In genomic region chr19:1956868-1957492, GRCh38 we compare ENCODE assay signal across 16 cellular contexts. TPM values are rescaled to one million over a fixed set of nuclear protein-coding genes. Genes with fewer than 3 reads are reported as not detected.
A peak's percentile ranks its signal among the peaks of the same experiment; 100 is the strongest.
DNase-seq lines count a peak whose midpoint lies in the region; ATAC-seq, FAIRE-seq and TF ChIP-seq lines count a peak whose summit lies in the region.
"Had no signal": no experiment of that assay in that cellular context is flagged by ENCODE, and none has a peak within 500 bp of the region (broad histone marks: within the 10 kb centered on the region; RNA-seq: fewer than 3 reads in every experiment).

No MANE protein-coding gene starts in this region.

- WGBS in sigmoid colon, 2 donors: 89 to 90% methylated on average over 28 of the region's 28 CpGs

- no peaks in the 10 kb centered on the region for H3K9me3 ChIP-seq in kidney (ENCODE audit: control insufficient read depth in 1 of 2, low read length in 2 of 2)
- H3K9me3 ChIP-seq in sigmoid colon: no peaks in the 10 kb centered on the region
- H3K9me3 ChIP-seq: SJCRH30 had no signal

- TF ChIP-seq POLR2A in sigmoid colon (IDR thresholded peaks at IDR 0.05): no peak

- POLR2A ChIA-PET in RWPE1 (lab: Yijun Ruan, JAX; ENCODE audit: low non-redundant PET): no interaction called here

- H3K27me3 ChIP-seq in GM23338 (ENCODE audit: insufficient read depth) (no peaks in the 10 kb centered on the region), dorsolateral prefrontal cortex (no peaks in the 10 kb centered on the region), sigmoid colon (no peaks in the 10 kb centered on the region)
- H3K27me3 ChIP-seq: SJCRH30 had no signal

- H3K4me1 Mint-ChIP-seq in GM23338: peaks cover 10% of the 10 kb centered on the region; the same call in 2 of the 3 replicates

- H3K36me3 Mint-ChIP-seq in GM23338 (ENCODE audit: low read depth): 0 out of 3 replicates have a peak, but pooled peaks cover 6% of the 10 kb centered on the region

- H2AFZ ChIP-seq in GM23338: no peak overlapping the region

- H3K9me3 Mint-ChIP-seq in GM23338: no peaks in the 10 kb centered on the region
- H3K9me3 Mint-ChIP-seq: activated CD4-positive, alpha-beta memory T cell treated with anti-CD3 and anti-CD28 coated beads for 36 hours had no signal

- H3K27ac ChIP-seq in GM23338 (ENCODE audit: low read depth) (no peak overlapping the region), dorsolateral prefrontal cortex (peak overlapping the region in 58 of 59 donors; percentile 30 to 94 (median 78)), kidney (ENCODE audit: low read depth in 2 of 2, low read length in 2 of 2) (no peak overlapping the region), sigmoid colon (peak overlapping the region in 3 of 4 donors; percentile 67 to 77 (median 75)), RWPE1 (no peak overlapping the region)
- H3K27ac ChIP-seq: SJCRH30 had no signal

- H3K36me3 ChIP-seq in GM23338 (ENCODE audit: insufficient read depth) (no peaks in the 10 kb centered on the region), kidney (ENCODE audit: control insufficient read depth in 1 of 2, insufficient read depth in 2 of 2, low read length in 2 of 2) (no peaks in the 10 kb centered on the region), sigmoid colon (peaks cover 0 to 13% (median 0%) of the 10 kb centered on the region in 4 donors)

- TF ChIP-seq EP300 in sigmoid colon (IDR thresholded peaks at IDR 0.05): peak in 1 of 4 donors; percentile 14

- intact Hi-C loops in dorsolateral prefrontal cortex (cut with DNase I): no loop called here
- intact Hi-C loops in kidney (cut with DNase I): no loop called here
- intact Hi-C loops in sigmoid colon (cut with DNase I): no loop called here

- DNase-seq in GM23338 (ENCODE audit: low spot score) (peak; percentile 68), dorsolateral prefrontal cortex (peak; percentile 73 to 93 (median 89)), kidney (peak; percentile 63), sigmoid colon (peak; percentile 94), RWPE1 (ENCODE audit: low spot score) (no peak), GF-D8 (lab: John Stamatoyannopoulos, UW) (no peak)
- no peak for DNase-seq in NK-92 treated with Interleukin-12 subunit alpha and Interleukin-12 subunit beta, amount 100 ng/mL, for 24 hours (lab: John Stamatoyannopoulos, UW)
- DNase-seq: activated CD4-positive, alpha-beta memory T cell treated with anti-CD3 and anti-CD28 coated beads for 36 hours; aorta; HCEC 1CT; NCI-H1092 treated with DMSO at 0.1 percent for 48 hours; NCI-H2171 treated with DMSO at 0.1 percent for 48 hours; SJCRH30; stimulated activated naive CD8-positive, alpha-beta T cell treated with anti-CD3 and anti-CD28 coated beads, Interleukin-15, Interleukin-2, amounts not matched to agents 100 U/mL and 50 U/mL, for 24 hours had no signal

- no peak for FAIRE-seq in kidney (lab: Jason Lieb, UNC)
- FAIRE-seq: keratinocyte had no signal

- H3K79me2 ChIP-seq in GM23338 (replicated peaks; ENCODE audit: insufficient read depth): peaks cover 88% of the 10 kb centered on the region

- no peaks in the 10 kb centered on the region for H3F3A ChIP-seq in GM23338 (replicated peaks; ENCODE audit: low read depth)

- H3K4me3 ChIP-seq in GM23338: no peak overlapping the region
- H3K4me3 ChIP-seq in dorsolateral prefrontal cortex: peak overlapping the region in 54 of 59 donors; percentile 2 to 59 (median 32)
- H3K4me3 ChIP-seq in kidney (ENCODE audit: low read length in 2 of 2): no peak overlapping the region
- peak overlapping the region in 1 of 4 donors; percentile 29 for H3K4me3 ChIP-seq in sigmoid colon
- H3K4me3 ChIP-seq: SJCRH30 had no signal

- no peaks in the 10 kb centered on the region for H3K9me2 ChIP-seq in GM23338 (ENCODE audit: insufficient read depth)

- peak; percentile 67 for ATAC-seq in GM23338
- no peak for ATAC-seq in HG03135 (IDR thresholded peaks at IDR 0.05; ENCODE audit: unreplicated experiment)
- ATAC-seq: stimulated activated naive CD8-positive, alpha-beta T cell treated with anti-CD3 and anti-CD28 coated beads, Interleukin-15, Interleukin-2, amounts not matched to agents 100 U/mL and 50 U/mL, for 24 hours had no signal

- H3K27me3 Mint-ChIP-seq in GM23338 (ENCODE audit: insufficient read depth, low read depth, poor library complexity): peaks cover 2% of the 10 kb centered on the region
- H3K27me3 Mint-ChIP-seq: activated CD4-positive, alpha-beta memory T cell treated with anti-CD3 and anti-CD28 coated beads for 36 hours had no signal

- no peak overlapping the region for H3K4me2 ChIP-seq in GM23338

- CTCF ChIA-PET in RWPE1 (lab: Yijun Ruan, JAX): no interaction called here

- no peak overlapping the region; the same call in 2 of the 3 replicates for H3K4me3 Mint-ChIP-seq in GM23338
- H3K4me3 Mint-ChIP-seq: activated CD4-positive, alpha-beta memory T cell treated with anti-CD3 and anti-CD28 coated beads for 36 hours had no signal

- H3K27ac Mint-ChIP-seq in GM23338: peak overlapping the region; percentile 4; the same call in 1 of the 2 replicates
- H3K27ac Mint-ChIP-seq: activated CD4-positive, alpha-beta memory T cell treated with anti-CD3 and anti-CD28 coated beads for 36 hours had no signal

- H3K4me1 ChIP-seq in GM23338 (ENCODE audit: insufficient read depth): no peaks in the 10 kb centered on the region; the same call in 1 of the 2 replicates
- peaks cover 2 to 10% of the 10 kb centered on the region in 2 donors for H3K4me1 ChIP-seq in kidney (ENCODE audit: control insufficient read depth in 1 of 2, insufficient read depth in 1 of 2, low read depth in 1 of 2, low read length in 2 of 2)
- H3K4me1 ChIP-seq in sigmoid colon: peaks cover 0 to 19% (median 11%) of the 10 kb centered on the region in 4 donors
- H3K4me1 ChIP-seq: SJCRH30 had no signal

- no peak overlapping the region for H3K9ac ChIP-seq in kidney (ENCODE audit: low read length in 2 of 2)

- H4K20me1 ChIP-seq in GM23338 (replicated peaks; ENCODE audit: insufficient read depth): peaks cover 31% of the 10 kb centered on the region

- peak; percentile 53 to 68 for TF ChIP-seq CTCF in GM23338 (conservative IDR thresholded peaks at IDR 0.05; ENCODE audit: low read depth in 2 of 2)
- peak in 14 of 56 donors; percentile 5 to 39 (median 24) for TF ChIP-seq CTCF in dorsolateral prefrontal cortex (IDR thresholded peaks at IDR 0.05 in 54 of 56, conservative IDR thresholded peaks at IDR 0.05 in 2 of 56; ENCODE audit: low read depth in 1 of 56, partially characterized antibody in 56 of 56)
- no peak for TF ChIP-seq CTCF in kidney (IDR thresholded peaks at IDR 0.05; ENCODE audit: borderline replicate concordance, extremely low read depth, insufficient read depth)
- TF ChIP-seq CTCF in sigmoid colon (IDR thresholded peaks at IDR 0.05): no peak
- TF ChIP-seq CTCF in RWPE1 (conservative IDR thresholded peaks at IDR 0.05; ENCODE audit: low read depth): no peak

TF ChIP-seq in GM23338, 12 proteins besides CTCF, POLR2A, EP300 and RAD21 (continues in another document):
- TF ChIP-seq NANOG (IDR thresholded peaks at IDR 0.05; ENCODE audit: borderline replicate concordance) (no peak), ZNF114 (CRISPR knock-in tag; IDR thresholded peaks at IDR 0.05) (no peak), ETS1 (IDR thresholded peaks at IDR 0.05) (no peak), JUNB (IDR thresholded peaks at IDR 0.05; ENCODE audit: unreplicated experiment) (no peak), CREB1 (CRISPR knock-in tag; IDR thresholded peaks at IDR 0.05; ENCODE audit: low read depth) (no peak)

RNA-seq across cellular contexts. Expression of gene CSNK1G2, which starts 16.0 kb away (rescaled TPM):
- 113 and 147 TPM in 2 replicates for total RNA-seq in GM23338 (2014; rRNA removed; shearing (Covaris generic))
- polyA plus RNA-seq in GM23338 (2016; fragmentation: Nextera tagmentation; extraction: Ambion mirVana) (39.6 and 55.9 TPM in 2 replicates), kidney (ENCODE audit: insufficient read depth, low read depth, low replicate concordance) (33.1 TPM), sigmoid colon (10 to 100 TPM; 24.6 to 91.1 (median 31.7) TPM)
- total RNA-seq in dorsolateral prefrontal cortex (10 to 100 TPM; 36.6 to 99.4 (median 58.0) TPM), kidney (66.2 TPM), sigmoid colon (10 to 100 TPM; 26.8 to 49.9 (median 40.1) TPM)

RNA-seq across cellular contexts. Expression of gene ADAT3, which starts 51.8 kb away (rescaled TPM):
- total RNA-seq in GM23338 (2014; rRNA removed; shearing (Covaris generic)): 10.6 and 12.4 TPM in 2 replicates
- polyA plus RNA-seq in GM23338 (2016; fragmentation: Nextera tagmentation; extraction: Ambion mirVana) (7.8 and 7.9 TPM in 2 replicates), kidney (ENCODE audit: insufficient read depth, low read depth, low replicate concordance) (6.1 TPM), sigmoid colon (10 to 100 TPM in 2 of 3 donors, 1 to 10 TPM in 1; 6.6 to 17.4 (median 13.2) TPM)
- total RNA-seq in dorsolateral prefrontal cortex (10 to 100 TPM in 3 of 120 experiments, 1 to 10 TPM in 117; 2.5 to 11.7 (median 5.9) TPM), kidney (10.3 TPM), sigmoid colon (1 to 10 TPM in 2 of 4 donors, under 1 TPM in 2; 0.33 to 6.2 (median 1.5) TPM)

RNA-seq across cellular contexts. Expression of gene SCAMP4, which starts 51.8 kb away (rescaled TPM):
- 87.0 and 106 TPM in 2 replicates for total RNA-seq in GM23338 (2014; rRNA removed; shearing (Covaris generic))
- polyA plus RNA-seq in GM23338 (2016; fragmentation: Nextera tagmentation; extraction: Ambion mirVana) (35.5 and 39.4 TPM in 2 replicates), kidney (ENCODE audit: insufficient read depth, low read depth, low replicate concordance) (49.5 TPM), sigmoid colon (10 to 100 TPM; 14.4 to 55.4 (median 16.6) TPM)
- total RNA-seq in dorsolateral prefrontal cortex (10 to 100 TPM; 39.8 to 90.1 (median 58.7) TPM), kidney (90.1 TPM), sigmoid colon (10 to 100 TPM; 25.8 to 47.0 (median 31.0) TPM)

RNA-seq across cellular contexts. Expression of gene BTBD2, which starts 58.5 kb away (rescaled TPM):
- total RNA-seq in GM23338 (2014; rRNA removed; shearing (Covaris generic)): 106 and 130 TPM in 2 replicates
- polyA plus RNA-seq in GM23338 (2016; fragmentation: Nextera tagmentation; extraction: Ambion mirVana) (23.8 and 27.2 TPM in 2 replicates), kidney (ENCODE audit: insufficient read depth, low read depth, low replicate concordance) (57.0 TPM), sigmoid colon (10 to 100 TPM; 31.9 to 58.7 (median 46.2) TPM)
- total RNA-seq in dorsolateral prefrontal cortex (100 to 1,000 TPM in 118 of 120 experiments, 10 to 100 TPM in 2; 79.8 to 247 (median 161) TPM), kidney (70.3 TPM), sigmoid colon (10 to 100 TPM; 43.8 to 82.8 (median 50.3) TPM)

Comparison
In these comparisons a context has a peak if more than half of its experiments do, and no peak if none do; other contexts are left out.
1. DNase-seq: peak in GM23338 (single experiment), dorsolateral prefrontal cortex (10 of 10), kidney (single experiment) and sigmoid colon (single experiment); none in RWPE1 (single experiment), NK-92 treated with Interleukin-12 subunit alpha and Interleukin-12 subunit beta, amount 100 ng/mL, for 24 hours (single experiment) and GF-D8 (single experiment).
2. H3K27ac ChIP-seq: peak in dorsolateral prefrontal cortex (58 of 59) and sigmoid colon (3 of 4); none in GM23338 (single experiment), kidney (0 of 2) and RWPE1 (single experiment).
3. H3K4me3 ChIP-seq: peak in dorsolateral prefrontal cortex (54 of 59); none in GM23338 (single experiment) and kidney (0 of 2).
4. CTCF ChIP-seq: peak in GM23338 (2 of 2); none in kidney (single experiment), sigmoid colon (0 of 4) and RWPE1 (single experiment).